In the genomic region with DNA sequence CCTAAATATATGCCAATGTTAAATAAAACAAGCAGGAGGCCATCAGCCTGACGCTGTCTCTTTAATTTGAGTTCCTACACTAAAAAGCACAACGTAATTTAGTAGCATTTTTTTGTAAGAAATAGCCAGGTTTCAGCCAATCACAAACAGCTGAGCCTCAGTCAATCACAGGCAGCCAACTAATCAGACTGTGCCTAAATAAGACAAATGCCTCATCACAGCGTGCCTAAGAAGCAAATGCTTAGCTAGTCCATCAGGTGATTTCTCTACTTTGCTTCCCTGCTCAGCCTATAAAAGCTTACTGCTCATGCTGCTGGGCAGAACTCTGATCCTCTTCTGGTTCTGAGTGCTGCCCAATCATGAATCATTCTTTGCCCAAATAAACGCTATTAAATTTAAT, we compare ENCODE assay signal across 16 cellular contexts. TPM values are rescaled to one million over a fixed set of nuclear protein-coding genes. Genes with fewer than 3 reads are reported as not detected.
DNase-seq lines count a peak whose midpoint lies in the region; ATAC-seq and TF ChIP-seq lines count a peak whose summit lies in the region.
"Had no signal": no experiment of that assay in that cellular context is flagged by ENCODE, and none has a peak within 500 bp of the region (broad histone marks: within the 10 kb centered on the region; RNA-seq: fewer than 3 reads in every experiment).

No MANE protein-coding gene starts in this region.

- no peaks in the 10 kb centered on the region for H3K79me2 ChIP-seq in osteoblast (ENCODE audit: insufficient read depth, low read length)

- ATAC-seq in GM18519 (IDR thresholded peaks at IDR 0.05; ENCODE audit: low FRiP score, unreplicated experiment): no peak
- no peak for ATAC-seq in GM21737 (IDR thresholded peaks at IDR 0.05; ENCODE audit: unreplicated experiment)
- ATAC-seq in GM21390 (IDR thresholded peaks at IDR 0.05; ENCODE audit: unreplicated experiment): no peak

- POLR2A ChIA-PET in HEK293T (lab: Yijun Ruan, JAX): no interaction called here

- no peaks in the 10 kb centered on the region for H3K9me3 ChIP-seq in osteoblast (ENCODE audit: low read depth, low read length)

- no peak for TF ChIP-seq CTCF in fibroblast of mammary gland (conservative IDR thresholded peaks at IDR 0.05; ENCODE audit: control insufficient read depth, insufficient read depth, low read depth, low read length)
- no peak for TF ChIP-seq CTCF in osteoblast (IDR thresholded peaks at IDR 0.05; ENCODE audit: extremely low read depth, low read depth, low read length)

- no peak for DNase-seq in HEK293T (ENCODE audit: extremely low spot score)
- peak; percentile 18 for DNase-seq in RKO (ENCODE audit: low spot score)
- peak; percentile 4 for DNase-seq in fibroblast of mammary gland (ENCODE audit: low read depth)
- peak; percentile 18 for DNase-seq in osteoblast (ENCODE audit: insufficient read length, low spot score, missing footprints)
- DNase-seq: CD4-positive, CD25-positive, alpha-beta regulatory T cell; GOT3; IMR-90; NCI-H1417; NCI-H187; NCI-H510A treated with DMSO at 0.1 percent for 48 hours; NCI-H748 treated with DMSO at 0.1 percent for 48 hours; OCI-M1; Right ventricle myocardium superior had no signal

- H3K36me3 ChIP-seq in osteoblast (ENCODE audit: insufficient read depth, low read length): no peaks in the 10 kb centered on the region

- H3K4me2 ChIP-seq in osteoblast (ENCODE audit: insufficient read depth, low read length): no peak overlapping the region

- H3K4me3 ChIP-seq in fibroblast of mammary gland (ENCODE audit: control insufficient read depth, low read depth, low read length) (no peak overlapping the region), osteoblast (ENCODE audit: insufficient read depth, low read length) (no peak overlapping the region)

- no peaks in the 10 kb centered on the region for H3K4me1 ChIP-seq in osteoblast (ENCODE audit: insufficient read depth, low read length)

- no peaks in the 10 kb centered on the region for H3K27me3 ChIP-seq in osteoblast (ENCODE audit: insufficient read depth, low read length)

- CTCF ChIA-PET in HEK293T (lab: Yijun Ruan, JAX): no interaction called here

- H2AFZ ChIP-seq in osteoblast (ENCODE audit: low read length): no peak overlapping the region

- H3K27ac ChIP-seq in osteoblast (ENCODE audit: low read depth, low read length): no peak overlapping the region

- H4K20me1 ChIP-seq in osteoblast (ENCODE audit: insufficient read depth, low read length): no peaks in the 10 kb centered on the region

TF ChIP-seq in HEK293T, 16 proteins besides CTCF, POLR2A, EP300 and RAD21:
- no peak for TF ChIP-seq L3MBTL2 (conservative IDR thresholded peaks at IDR 0.05)
- TF ChIP-seq, protein P1, sequence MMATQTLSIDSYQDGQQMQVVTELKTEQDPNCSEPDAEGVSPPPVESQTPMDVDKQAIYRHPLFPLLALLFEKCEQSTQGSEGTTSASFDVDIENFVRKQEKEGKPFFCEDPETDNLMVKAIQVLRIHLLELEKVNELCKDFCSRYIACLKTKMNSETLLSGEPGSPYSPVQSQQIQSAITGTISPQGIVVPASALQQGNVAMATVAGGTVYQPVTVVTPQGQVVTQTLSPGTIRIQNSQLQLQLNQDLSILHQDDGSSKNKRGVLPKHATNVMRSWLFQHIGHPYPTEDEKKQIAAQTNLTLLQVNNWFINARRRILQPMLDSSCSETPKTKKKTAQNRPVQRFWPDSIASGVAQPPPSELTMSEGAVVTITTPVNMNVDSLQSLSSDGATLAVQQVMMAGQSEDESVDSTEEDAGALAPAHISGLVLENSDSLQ (IDR thresholded peaks at IDR 0.05): peak; percentile 56; the same call in 1 of the 2 replicates

RNA-seq across cellular contexts. Expression of gene RORB, which starts 38.3 kb away (rescaled TPM):
- 0.36 and 1.5 TPM in 2 replicates for total RNA-seq in osteoblast
- total RNA-seq: CD4-positive, CD25-positive, alpha-beta regulatory T cell; IMR-90 had no signal
